ENCODE assay signal across 10 cellular contexts in the genomic region with DNA sequence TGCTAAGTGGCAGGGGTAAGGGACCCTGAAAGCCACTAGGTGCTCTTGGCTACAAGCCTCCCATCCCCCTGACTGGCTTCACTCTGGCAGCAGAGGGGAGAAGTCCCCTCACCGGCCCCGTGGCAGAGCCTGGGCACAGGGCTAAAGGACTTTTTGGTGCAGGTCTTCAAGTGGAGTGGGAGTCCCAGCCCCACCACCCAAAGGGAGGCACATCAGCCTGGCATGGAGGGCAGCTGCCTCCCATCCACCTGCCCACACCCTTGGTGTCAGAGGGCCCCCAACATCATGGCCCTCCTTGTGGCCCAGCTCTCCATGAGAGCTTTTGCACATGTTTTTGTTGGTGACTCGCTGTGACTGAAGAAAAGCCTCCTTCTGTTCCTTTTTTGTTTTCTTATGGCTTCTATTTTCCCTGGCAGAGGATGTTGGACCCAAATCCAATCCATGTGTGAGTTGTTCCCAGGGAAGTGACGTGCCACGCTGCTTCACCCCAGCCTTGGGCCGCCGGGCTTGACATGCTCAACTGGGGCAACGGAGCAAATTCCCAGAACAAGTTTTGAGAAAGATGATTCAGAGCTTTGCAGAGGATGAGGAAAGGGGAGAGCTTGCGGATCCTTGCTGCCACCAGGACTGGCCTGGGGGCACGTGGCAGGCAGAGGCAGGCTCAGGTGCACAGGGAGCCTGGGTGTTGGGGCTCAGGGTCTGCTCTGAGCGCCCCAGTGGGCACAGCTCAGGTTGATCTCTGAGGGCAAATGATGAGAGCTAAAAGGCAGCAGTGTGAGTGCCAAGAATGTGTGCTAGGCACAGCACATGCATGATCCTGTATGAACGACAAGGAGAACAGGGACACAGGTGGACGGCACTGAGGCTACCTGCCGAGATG. TPM values are rescaled to one million over a fixed set of nuclear protein-coding genes. Genes with fewer than 3 reads are reported as not detected.
A peak's percentile ranks its signal among the peaks of the same experiment; 100 is the strongest.
DNase-seq lines count a peak whose midpoint lies in the region; ATAC-seq and TF ChIP-seq lines count a peak whose summit lies in the region.
"Had no signal": no experiment of that assay in that cellular context is flagged by ENCODE, and none has a peak within 500 bp of the region (broad histone marks: within the 10 kb centered on the region; RNA-seq: fewer than 3 reads in every experiment).

No MANE protein-coding gene starts in this region.

- peak overlapping the region; percentile 84 for H2AK5ac ChIP-seq in IMR-90 (ENCODE audit: low read depth, low read length)

- H3K27ac ChIP-seq in IMR-90 (ENCODE audit: insufficient read depth, low read length) (no peak overlapping the region), breast epithelium (peak overlapping the region; percentile 46 to 98), layer of hippocampus (ENCODE audit: low read depth, low read length) (peak overlapping the region; percentile 75), thymus (ENCODE audit: low read depth) (peak overlapping the region; percentile 80)

- H2BK120ac ChIP-seq in IMR-90 (ENCODE audit: low read depth, low read length), result peak overlapping the region; percentile 67

- peak overlapping the region; percentile 40 for H2AK9ac ChIP-seq in IMR-90 (replicated peaks; ENCODE audit: low read depth, low read length, poor library complexity)

- H3K36me3 ChIP-seq in IMR-90 (ENCODE audit: control insufficient read depth, insufficient read depth, low read length), result no peaks in the 10 kb centered on the region
- H3K36me3 ChIP-seq in breast epithelium, result no peaks in the 10 kb centered on the region
- H3K36me3 ChIP-seq in thymus (ENCODE audit: control insufficient read depth, insufficient read depth), result peaks cover 8% of the 10 kb centered on the region

- BruUV-seq in IMR-90 (replicated peaks; lab: Mats Ljungman, UMichigan), result no TSS peak

- H4K20me1 ChIP-seq in IMR-90 (ENCODE audit: insufficient read depth, low read length), result no peaks in the 10 kb centered on the region

- H3K9me3 ChIP-seq in IMR-90 (ENCODE audit: control insufficient read depth, insufficient read depth, low read length) (no peaks in the 10 kb centered on the region), breast epithelium (no peaks in the 10 kb centered on the region), thymus (ENCODE audit: control insufficient read depth) (no peaks in the 10 kb centered on the region)

- H3K9ac ChIP-seq in IMR-90 (ENCODE audit: low read depth, low read length), result no peak overlapping the region

- peak overlapping the region in 1 of 2 experiments; percentile 47; a peak in 1 of 4 replicates for H4K8ac ChIP-seq in IMR-90 (ENCODE audit: low read depth in 2 of 2, low read length in 2 of 2)

- no peak for TF ChIP-seq CTCF in IMR-90 (conservative IDR thresholded peaks at IDR 0.05; ENCODE audit: low read depth, low read length)
- no peak for TF ChIP-seq CTCF in breast epithelium (IDR thresholded peaks at IDR 0.05)

- H2BK15ac ChIP-seq in IMR-90 (ENCODE audit: low read depth, low read length), result no peak overlapping the region

- H3K4me2 ChIP-seq in IMR-90 (ENCODE audit: low read depth, low read length), result no peak overlapping the region

- H3K4me3 ChIP-seq in IMR-90 (ENCODE audit: insufficient read depth, low read depth, low read length) (no peak overlapping the region), breast epithelium (no peak overlapping the region), thymus (ENCODE audit: low read length) (no peak overlapping the region)

- intact Hi-C loops in IMR-90 (cut with micrococcal nuclease) (loop anchor here (2.0 kb wide), 1 partner anchor 19 kb away; a partner anchor contains a TSS), breast epithelium (cut with DNase I; ENCODE audit: low total_unique reads) (no loop called here)

- H3K56ac ChIP-seq in IMR-90 (ENCODE audit: extremely low read depth, insufficient read depth, low read length), result no peak overlapping the region

- no peak for TF ChIP-seq POLR2A in IMR-90 (IDR thresholded peaks at IDR 0.05; ENCODE audit: low read depth, low read length)
- TF ChIP-seq POLR2A in breast epithelium (IDR thresholded peaks at IDR 0.05), result no peak

- 81% methylated on average over 4 of the region's 14 CpGs; no CpG with 5 or more reads in 1 of the 2 experiments for WGBS in IMR-90 (ENCODE audit: extremely low coverage in 2 of 2, insufficient read length in 1 of 2), 2 experiments
- 92% methylated on average over 14 of the region's 14 CpGs for WGBS in thymus

- peak; percentile 85 for DNase-seq in IMR-90
- DNase-seq in breast epithelium (ENCODE audit: low spot score in 2 of 2), result no peak
- DNase-seq in stimulated activated naive CD8-positive, alpha-beta T cell treated with anti-CD3 and anti-CD28 coated beads, Interleukin-15, Interleukin-2, amounts not matched to agents 100 U/mL and 50 U/mL, for 24 hours, result no peak
- DNase-seq in COLO668 (lab: John Stamatoyannopoulos, UW; ENCODE audit: unreplicated experiment), result no peak
- no peak for DNase-seq in SKM-1 treated with dmso at 0.1 percent for 144 hours (lab: John Stamatoyannopoulos, UW; ENCODE audit: unreplicated experiment)
- no peak for DNase-seq in DMS79 (lab: John Stamatoyannopoulos, UW)
- DNase-seq: central memory CD4-positive, alpha-beta T cell; NCI-H1417 had no signal

- no peak overlapping the region for H4K5ac ChIP-seq in IMR-90 (ENCODE audit: low read depth, low read length)

- no peak overlapping the region; the same call in 1 of the 2 replicates for H4K91ac ChIP-seq in IMR-90 (ENCODE audit: insufficient read depth, low read depth, low read length)

- H3K4ac ChIP-seq in IMR-90 (ENCODE audit: low read depth, low read length), result peak overlapping the region; percentile 79

- peaks cover 25% of the 10 kb centered on the region for H3K9me1 ChIP-seq in IMR-90 (ENCODE audit: insufficient read depth, low read length)

- POLR2A ChIA-PET in IMR-90 (lab: Charles Lee; ENCODE audit: unreplicated experiment), result interaction anchor here (1.0 kb wide), 1 partner anchor 13 kb away, joined by 3 read pairs; no protein-coding TSS in a partner anchor

- H2AFZ ChIP-seq in IMR-90 (replicated peaks; ENCODE audit: low read length, poor library complexity), result peak overlapping the region; percentile 70

- ATAC-seq in IMR-90 (ENCODE audit: low read depth), result no peak
- no peak for ATAC-seq in stimulated activated naive CD8-positive, alpha-beta T cell treated with anti-CD3 and anti-CD28 coated beads, Interleukin-15, Interleukin-2, amounts not matched to agents 100 U/mL and 50 U/mL, for 24 hours

- H3K4me1 ChIP-seq in IMR-90 (ENCODE audit: control insufficient read depth, insufficient read depth, low read length) (peaks cover 36% of the 10 kb centered on the region), breast epithelium (peaks cover 0 to 2% of the 10 kb centered on the region in 2 donors), thymus (ENCODE audit: control insufficient read depth, insufficient read depth, low read length) (peaks cover 56% of the 10 kb centered on the region)

- no peak overlapping the region for H2BK20ac ChIP-seq in IMR-90 (ENCODE audit: low read depth, low read length)

- H3K23ac ChIP-seq in IMR-90 (ENCODE audit: low read depth, low read length), result no peak overlapping the region

- in situ Hi-C loops in IMR-90 (cut with MboI; ENCODE audit: low sequenced_read_pairs), result no loop called here

- H3K27me3 ChIP-seq in IMR-90 (ENCODE audit: control insufficient read depth, insufficient read depth, low read length) (no peaks in the 10 kb centered on the region), breast epithelium (no peaks in the 10 kb centered on the region), layer of hippocampus (ENCODE audit: control insufficient read depth, insufficient read depth, low read length) (peaks cover 3% of the 10 kb centered on the region), thymus (ENCODE audit: control insufficient read depth, insufficient read depth) (no peaks in the 10 kb centered on the region)

- dilution Hi-C loops in IMR-90 (cut with HindIII; ENCODE audit: low sequenced_read_pairs, unreplicated experiment), result no loop called here

- no peak for TF ChIP-seq RAD21 in IMR-90 (IDR thresholded peaks at IDR 0.05; ENCODE audit: low read length)

- H3K14ac ChIP-seq in IMR-90 (replicated peaks; ENCODE audit: low read depth, low read length), result peak overlapping the region; percentile 63; the same call in 1 of the 2 replicates

- peak overlapping the region; percentile 25 for H2BK5ac ChIP-seq in IMR-90 (ENCODE audit: low read depth, low read length, poor library complexity, severe bottlenecking)

- H3K79me1 ChIP-seq in IMR-90 (ENCODE audit: low read depth in 1 of 2, low read length in 2 of 2), result no peaks in the 10 kb centered on the region; a peak in 1 of 4 replicates

- CTCF ChIA-PET in IMR-90 (lab: Yijun Ruan, JAX), result no interaction called here

- no peak overlapping the region for H3K18ac ChIP-seq in IMR-90 (ENCODE audit: low read depth, low read length)

RNA-seq across cellular contexts. Expression of a gene that starts 1.9 kb away (rescaled TPM):
- 1.1 and 1.4 TPM in 2 replicates for total RNA-seq in IMR-90 (2012; rRNA removed)
- 5.5 and 5.7 TPM in 2 replicates for polyA plus RNA-seq in IMR-90 (2012; rRNA removed)
- polyA plus RNA-seq in IMR-90 (2012; cell fraction: cytosol; rRNA removed), result 5.5 and 7.4 TPM in 2 replicates
- polyA plus RNA-seq in IMR-90 (2012; cell fraction: nucleus; rRNA removed; ENCODE audit: low replicate concordance), result 21.5 and 34.8 TPM in 2 replicates
- total RNA-seq in breast epithelium, result 100 to 1,000 TPM in 2 of 3 donors, 10 to 100 TPM in 1; 85.6 to 300 (median 145) TPM
- 126 TPM for polyA plus RNA-seq in thymus

RNA-seq across cellular contexts. Expression of a gene that starts 19.9 kb away (rescaled TPM):
- total RNA-seq in IMR-90 (2012; rRNA removed), result 3.0 and 3.1 TPM in 2 replicates
- polyA plus RNA-seq in IMR-90 (2012; rRNA removed), result 9.1 and 9.4 TPM in 2 replicates
- polyA plus RNA-seq in IMR-90 (2012; cell fraction: cytosol; rRNA removed), result 4.4 and 4.7 TPM in 2 replicates
- polyA plus RNA-seq in IMR-90 (2012; cell fraction: nucleus; rRNA removed; ENCODE audit: low replicate concordance), result 42.2 and 74.4 TPM in 2 replicates
- total RNA-seq in breast epithelium, result 10 to 100 TPM; 22.4 to 44.8 (median 31.1) TPM
- polyA plus RNA-seq in thymus, result 38.6 TPM

RNA-seq across cellular contexts. Expression of a gene that starts 21.1 kb away (rescaled TPM):
- total RNA-seq in IMR-90 (2012; rRNA removed), result 136 and 163 TPM in 2 replicates
- polyA plus RNA-seq in IMR-90 (2012; rRNA removed), result 142 and 165 TPM in 2 replicates
- polyA plus RNA-seq in IMR-90 (2012; cell fraction: cytosol; rRNA removed), result 137 and 138 TPM in 2 replicates
- 99.1 and 163 TPM in 2 replicates for polyA plus RNA-seq in IMR-90 (2012; cell fraction: nucleus; rRNA removed; ENCODE audit: low replicate concordance)
- total RNA-seq in breast epithelium, result 10 to 100 TPM; 38.9 to 49.8 (median 39.7) TPM
- polyA plus RNA-seq in thymus, result 44.0 TPM

RNA-seq across cellular contexts. Expression of a gene that starts 36.8 kb away (rescaled TPM):
- not detected in 2 replicates for total RNA-seq in IMR-90 (2012; rRNA removed)
- 0.27 TPM in 1 of 2 replicates, not detected in the other for polyA plus RNA-seq in IMR-90 (2012; rRNA removed)
- 0.13 and 0.15 TPM in 2 replicates for polyA plus RNA-seq in IMR-90 (2012; cell fraction: cytosol; rRNA removed)
- 0.17 TPM in 1 of 2 replicates, not detected in the other for polyA plus RNA-seq in IMR-90 (2012; cell fraction: nucleus; rRNA removed; ENCODE audit: low replicate concordance)
- total RNA-seq in breast epithelium, result under 1 TPM; 0.64 to 0.73 (median 0.66) TPM
- 5.7 TPM for polyA plus RNA-seq in thymus

RNA-seq across cellular contexts. Expression of a gene that starts 38.9 kb away (rescaled TPM):
- total RNA-seq in IMR-90 (2012; rRNA removed) (not detected in 2 replicates), breast epithelium (under 1 TPM in 1 of 3 donors, not detected in 2; 0.73 TPM)
- polyA plus RNA-seq in IMR-90 (2012; rRNA removed) (0.24 TPM in 1 of 2 replicates, not detected in the other), thymus (0.73 TPM)
- not detected in 2 replicates for polyA plus RNA-seq in IMR-90 (2012; cell fraction: cytosol; rRNA removed)
- polyA plus RNA-seq in IMR-90 (2012; cell fraction: nucleus; rRNA removed; ENCODE audit: low replicate concordance), result 0.40 TPM in 1 of 2 replicates, not detected in the other

Comparison
In these comparisons a context has a peak if more than half of its experiments do, and no peak if none do; other contexts are left out.
1. RNA of a gene that starts 1.9 kb away (total RNA-seq): 85.6 to 300 TPM in breast epithelium; 1.1 to 1.4 TPM in IMR-90; every median in the first group is over 10 times any median in the second.